Comparison of ENCODE assay signal across 1 cellular context in genomic region chr2:29117636-29118303, GRCh38.
TF ChIP-seq lines count a peak whose summit lies in the region.

No MANE protein-coding gene starts in this region.

TF ChIP-seq in SK-N-SH treated with all-trans-retinoic acid at 6 μM for 48 hours, 23 proteins besides CTCF, POLR2A, EP300 and RAD21 (continued from another document):
- TF ChIP-seq POU6F1 (CRISPR knock-in tag; IDR thresholded peaks at IDR 0.05; ENCODE audit: borderline replicate concordance, low read depth) = no peak
- 0 out of 2 replicates have a peak, but pooled peaks have one; percentile 5 for TF ChIP-seq ZFP30 (CRISPR knock-in tag; IDR thresholded peaks at IDR 0.05)
- no peak for TF ChIP-seq SNAI2 (CRISPR knock-in tag; IDR thresholded peaks at IDR 0.05)
- no peak for TF ChIP-seq ZC3H10 (CRISPR knock-in tag; IDR thresholded peaks at IDR 0.05)
- no peak for TF ChIP-seq OSR1 (CRISPR knock-in tag; IDR thresholded peaks at IDR 0.05)
- TF ChIP-seq ZNF70 (CRISPR knock-in tag; IDR thresholded peaks at IDR 0.05) = no peak
- TF ChIP-seq ZFP3 (CRISPR knock-in tag; IDR thresholded peaks at IDR 0.05) = peak; percentile 29; the same call in 1 of the 2 replicates
- no peak for TF ChIP-seq ESRRG (CRISPR knock-in tag; IDR thresholded peaks at IDR 0.05)
- TF ChIP-seq CREB5 (CRISPR knock-in tag; IDR thresholded peaks at IDR 0.05; ENCODE audit: low read depth) = peak; percentile 74; the same call in 1 of the 2 replicates
- peak; percentile 87 for TF ChIP-seq ISL1 (CRISPR knock-in tag; IDR thresholded peaks at IDR 0.05)
- no peak for TF ChIP-seq ZNF565 (CRISPR knock-in tag; conservative IDR thresholded peaks at IDR 0.05; ENCODE audit: low read depth)
- no peak for TF ChIP-seq TCF4 (CRISPR knock-in tag; IDR thresholded peaks at IDR 0.05; ENCODE audit: borderline replicate concordance)
